Comparison of ENCODE assay signal across 23 cellular contexts in the genomic region with DNA sequence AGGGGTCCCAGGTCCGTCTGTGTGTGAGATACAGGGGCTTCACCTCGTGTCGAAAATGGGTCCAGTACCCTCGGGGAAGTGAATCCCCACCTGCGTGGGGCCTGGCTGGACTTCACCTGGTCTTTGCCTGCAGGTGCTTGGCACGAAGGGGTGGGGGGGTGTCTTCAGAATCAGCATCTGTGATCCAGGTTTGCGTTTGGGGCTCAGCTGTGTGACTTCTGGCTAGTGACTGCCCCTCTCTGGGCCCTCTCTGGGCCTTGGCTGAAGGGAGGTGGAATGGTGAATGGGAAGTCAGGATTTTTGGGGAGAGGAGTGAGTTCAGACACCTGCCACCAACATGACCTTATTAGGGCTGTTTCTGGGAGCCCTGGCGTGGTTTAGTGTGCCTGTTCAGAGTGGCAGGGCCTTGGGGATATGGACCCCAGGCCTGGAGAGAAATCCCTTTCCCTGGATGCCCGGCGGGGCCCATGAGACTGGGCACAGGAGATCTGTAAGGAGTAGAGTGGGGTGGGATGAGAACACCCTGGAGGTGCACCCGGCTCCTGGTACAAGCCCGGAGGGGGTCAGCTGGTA. TPM values are rescaled to one million over a fixed set of nuclear protein-coding genes. Genes with fewer than 3 reads are reported as not detected.
DNase-seq lines count a peak whose midpoint lies in the region; ATAC-seq and TF ChIP-seq lines count a peak whose summit lies in the region.
"Had no signal": no experiment of that assay in that cellular context is flagged by ENCODE, and none has a peak within 500 bp of the region (broad histone marks: within the 10 kb centered on the region; RNA-seq: fewer than 3 reads in every experiment).

No MANE protein-coding gene starts in this region.

- intact Hi-C loops in activated B cell treated with CpG ODN at 0.5 μM for 24 hours (cut with micrococcal nuclease), result no loop called here

- POLR2A ChIA-PET in activated B cell treated with CpG ODN at 0.5 μM for 24 hours (lab: Charles Lee), result no interaction called here

- CTCF ChIA-PET in activated B cell treated with CpG ODN at 0.5 μM for 24 hours (lab: Charles Lee), result no interaction called here

- no peaks in the 10 kb centered on the region for H3K36me3 Mint-ChIP-seq in activated B cell treated with CpG ODN at 0.5 μM for 24 hours (ENCODE audit: low read depth)
- H3K36me3 Mint-ChIP-seq: CD8-positive, alpha-beta T cell had no signal

- TF ChIP-seq CTCF in GM20000 (IDR thresholded peaks at IDR 0.05; ENCODE audit: extremely low read depth, missing control alignments) (no peak), activated B cell treated with CpG ODN at 0.5 μM for 24 hours (IDR thresholded peaks at IDR 0.05) (no peak)

- DNase-seq in AG08396 (ENCODE audit: low spot score) (peak; percentile 26), GM20000 (ENCODE audit: low spot score) (peak; percentile 39), activated B cell treated with CpG ODN at 0.5 μM for 24 hours (no peak), epidermal melanocyte (ENCODE audit: insufficient read length, low spot score) (peak; percentile 15), NCI-H748 (lab: John Stamatoyannopoulos, UW; ENCODE audit: unreplicated experiment) (no peak), CD1c-positive myeloid dendritic cell (ENCODE audit: extremely low spot score) (no peak), RKO (ENCODE audit: low spot score) (no peak)
- DNase-seq: BE2C; CD8-positive, alpha-beta T cell; GDM1; HCEC 1CT; MM.1S; NCI-H1092; NCI-H1436; NCI-H187 treated with DMSO at 0.1 percent for 48 hours; NCI-H2107; NCI-H748 treated with DMSO at 0.1 percent for 48 hours; NK-92 treated with Interleukin-12 subunit alpha and Interleukin-12 subunit beta, amount 100 ng/mL, for 24 hours; SIG-M5; SK-N-SH had no signal

- no peaks in the 10 kb centered on the region for H3K9me3 Mint-ChIP-seq in activated B cell treated with CpG ODN at 0.5 μM for 24 hours
- H3K9me3 Mint-ChIP-seq: CD8-positive, alpha-beta T cell had no signal

- peak overlapping the region; percentile 24 for H3K27ac Mint-ChIP-seq in activated B cell treated with CpG ODN at 0.5 μM for 24 hours
- H3K27ac Mint-ChIP-seq: CD8-positive, alpha-beta T cell had no signal

- ATAC-seq in activated B cell treated with CpG ODN at 0.5 μM for 24 hours (ENCODE audit: low read depth) (no peak), HG03108 (IDR thresholded peaks at IDR 0.05; ENCODE audit: unreplicated experiment) (no peak)
- ATAC-seq: CD8-positive, alpha-beta T cell had no signal

- H3K4me1 Mint-ChIP-seq in activated B cell treated with CpG ODN at 0.5 μM for 24 hours, result peaks cover 5% of the 10 kb centered on the region

- H3K4me3 Mint-ChIP-seq in activated B cell treated with CpG ODN at 0.5 μM for 24 hours, result no peak overlapping the region
- H3K4me3 Mint-ChIP-seq: CD8-positive, alpha-beta T cell had no signal

- peaks cover 30% of the 10 kb centered on the region for H3K27me3 Mint-ChIP-seq in activated B cell treated with CpG ODN at 0.5 μM for 24 hours

RNA-seq across cellular contexts. Expression of a gene that starts 2.7 kb away (rescaled TPM):
- not detected in 2 replicates for total RNA-seq in activated B cell treated with CpG ODN at 0.5 μM for 24 hours
- total RNA-seq: NCI-H460 had no signal

RNA-seq across cellular contexts. Expression of a gene that starts 41.4 kb away (rescaled TPM):
- 61.1 and 64.8 TPM in 2 replicates for total RNA-seq in activated B cell treated with CpG ODN at 0.5 μM for 24 hours

RNA-seq across cellular contexts. Expression of a gene that starts 48.6 kb away (rescaled TPM):
- total RNA-seq in activated B cell treated with CpG ODN at 0.5 μM for 24 hours, result 27.3 and 29.7 TPM in 2 replicates
- total RNA-seq: Daoy had no signal

Comparison
In these comparisons a context has a peak if more than half of its experiments do, and no peak if none do; other contexts are left out.
1. DNase-seq: peak in AG08396 (single experiment), GM20000 (single experiment) and epidermal melanocyte (single experiment); none in activated B cell treated with CpG ODN at 0.5 μM for 24 hours (single experiment), NCI-H748 (single experiment), CD1c-positive myeloid dendritic cell (single experiment) and RKO (single experiment).